ENCODE assay signal across 1 cellular context in the genomic region with DNA sequence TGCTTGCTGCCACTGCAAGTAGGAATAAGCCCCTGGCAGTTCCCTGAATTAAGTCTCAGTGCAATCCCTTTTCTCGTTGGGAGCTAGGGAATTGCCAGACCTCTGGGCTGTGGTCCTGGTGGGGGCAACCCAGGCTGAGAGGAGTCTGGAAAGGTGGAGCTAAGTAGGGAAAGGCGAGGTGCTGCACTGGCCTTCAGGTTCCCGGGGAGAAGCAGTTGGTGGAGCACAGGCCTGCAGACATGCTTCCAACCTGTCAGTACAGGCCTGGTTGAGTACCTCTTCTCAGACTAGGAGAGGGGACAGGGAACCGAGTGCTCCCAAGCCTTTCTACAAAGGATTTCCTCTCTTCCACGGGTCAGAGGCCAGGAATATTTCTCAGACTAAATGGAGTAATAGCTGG.
TF ChIP-seq lines count a peak whose summit lies in the region.

No MANE protein-coding gene starts in this region.

TF ChIP-seq in A549, 52 proteins besides CTCF, POLR2A, EP300 and RAD21:
- TF ChIP-seq EHF (CRISPR knock-in tag; IDR thresholded peaks at IDR 0.05) (no peak), HDAC2 (IDR thresholded peaks at IDR 0.05) (no peak), HES2 (IDR thresholded peaks at IDR 0.05) (no peak), CEBPB (IDR thresholded peaks at IDR 0.05) (no peak)
- TF ChIP-seq, protein P1, sequence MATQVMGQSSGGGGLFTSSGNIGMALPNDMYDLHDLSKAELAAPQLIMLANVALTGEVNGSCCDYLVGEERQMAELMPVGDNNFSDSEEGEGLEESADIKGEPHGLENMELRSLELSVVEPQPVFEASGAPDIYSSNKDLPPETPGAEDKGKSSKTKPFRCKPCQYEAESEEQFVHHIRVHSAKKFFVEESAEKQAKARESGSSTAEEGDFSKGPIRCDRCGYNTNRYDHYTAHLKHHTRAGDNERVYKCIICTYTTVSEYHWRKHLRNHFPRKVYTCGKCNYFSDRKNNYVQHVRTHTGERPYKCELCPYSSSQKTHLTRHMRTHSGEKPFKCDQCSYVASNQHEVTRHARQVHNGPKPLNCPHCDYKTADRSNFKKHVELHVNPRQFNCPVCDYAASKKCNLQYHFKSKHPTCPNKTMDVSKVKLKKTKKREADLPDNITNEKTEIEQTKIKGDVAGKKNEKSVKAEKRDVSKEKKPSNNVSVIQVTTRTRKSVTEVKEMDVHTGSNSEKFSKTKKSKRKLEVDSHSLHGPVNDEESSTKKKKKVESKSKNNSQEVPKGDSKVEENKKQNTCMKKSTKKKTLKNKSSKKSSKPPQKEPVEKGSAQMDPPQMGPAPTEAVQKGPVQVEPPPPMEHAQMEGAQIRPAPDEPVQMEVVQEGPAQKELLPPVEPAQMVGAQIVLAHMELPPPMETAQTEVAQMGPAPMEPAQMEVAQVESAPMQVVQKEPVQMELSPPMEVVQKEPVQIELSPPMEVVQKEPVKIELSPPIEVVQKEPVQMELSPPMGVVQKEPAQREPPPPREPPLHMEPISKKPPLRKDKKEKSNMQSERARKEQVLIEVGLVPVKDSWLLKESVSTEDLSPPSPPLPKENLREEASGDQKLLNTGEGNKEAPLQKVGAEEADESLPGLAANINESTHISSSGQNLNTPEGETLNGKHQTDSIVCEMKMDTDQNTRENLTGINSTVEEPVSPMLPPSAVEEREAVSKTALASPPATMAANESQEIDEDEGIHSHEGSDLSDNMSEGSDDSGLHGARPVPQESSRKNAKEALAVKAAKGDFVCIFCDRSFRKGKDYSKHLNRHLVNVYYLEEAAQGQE (IDR thresholded peaks at IDR 0.05), result no peak
